In the genomic region with DNA sequence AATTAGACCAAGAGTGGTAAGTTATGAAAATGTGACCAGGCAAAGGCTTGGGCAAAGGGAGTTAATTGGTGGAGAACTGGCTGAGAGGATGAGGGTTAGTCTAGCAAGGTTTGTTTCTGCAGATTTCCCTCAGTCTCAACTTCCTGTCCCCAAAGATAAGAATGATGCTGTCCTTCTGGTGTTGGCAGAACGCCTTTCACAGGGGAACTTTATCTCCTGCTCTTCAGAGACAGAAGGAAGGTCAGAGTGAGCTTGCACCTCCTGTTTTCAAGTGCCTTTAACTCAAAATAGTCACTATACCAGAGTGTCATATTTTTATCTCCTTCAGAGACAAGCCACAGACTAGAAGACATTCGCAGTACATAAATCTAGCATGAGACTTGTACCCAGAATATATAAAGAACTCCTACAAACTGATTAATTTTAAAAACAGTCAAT, we compare ENCODE assay signal across 1 cellular context.
TF ChIP-seq lines count a peak whose summit lies in the region.

No MANE protein-coding gene starts in this region.

TF ChIP-seq in K562, 482 proteins besides CTCF, POLR2A, EP300 and RAD21 (continued from another document and continues in another):
- TF ChIP-seq, protein P1, sequence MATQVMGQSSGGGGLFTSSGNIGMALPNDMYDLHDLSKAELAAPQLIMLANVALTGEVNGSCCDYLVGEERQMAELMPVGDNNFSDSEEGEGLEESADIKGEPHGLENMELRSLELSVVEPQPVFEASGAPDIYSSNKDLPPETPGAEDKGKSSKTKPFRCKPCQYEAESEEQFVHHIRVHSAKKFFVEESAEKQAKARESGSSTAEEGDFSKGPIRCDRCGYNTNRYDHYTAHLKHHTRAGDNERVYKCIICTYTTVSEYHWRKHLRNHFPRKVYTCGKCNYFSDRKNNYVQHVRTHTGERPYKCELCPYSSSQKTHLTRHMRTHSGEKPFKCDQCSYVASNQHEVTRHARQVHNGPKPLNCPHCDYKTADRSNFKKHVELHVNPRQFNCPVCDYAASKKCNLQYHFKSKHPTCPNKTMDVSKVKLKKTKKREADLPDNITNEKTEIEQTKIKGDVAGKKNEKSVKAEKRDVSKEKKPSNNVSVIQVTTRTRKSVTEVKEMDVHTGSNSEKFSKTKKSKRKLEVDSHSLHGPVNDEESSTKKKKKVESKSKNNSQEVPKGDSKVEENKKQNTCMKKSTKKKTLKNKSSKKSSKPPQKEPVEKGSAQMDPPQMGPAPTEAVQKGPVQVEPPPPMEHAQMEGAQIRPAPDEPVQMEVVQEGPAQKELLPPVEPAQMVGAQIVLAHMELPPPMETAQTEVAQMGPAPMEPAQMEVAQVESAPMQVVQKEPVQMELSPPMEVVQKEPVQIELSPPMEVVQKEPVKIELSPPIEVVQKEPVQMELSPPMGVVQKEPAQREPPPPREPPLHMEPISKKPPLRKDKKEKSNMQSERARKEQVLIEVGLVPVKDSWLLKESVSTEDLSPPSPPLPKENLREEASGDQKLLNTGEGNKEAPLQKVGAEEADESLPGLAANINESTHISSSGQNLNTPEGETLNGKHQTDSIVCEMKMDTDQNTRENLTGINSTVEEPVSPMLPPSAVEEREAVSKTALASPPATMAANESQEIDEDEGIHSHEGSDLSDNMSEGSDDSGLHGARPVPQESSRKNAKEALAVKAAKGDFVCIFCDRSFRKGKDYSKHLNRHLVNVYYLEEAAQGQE (CRISPR knock-in tag; IDR thresholded peaks at IDR 0.05; ENCODE audit: low read depth) = no peak
- TF ChIP-seq, protein P2, sequence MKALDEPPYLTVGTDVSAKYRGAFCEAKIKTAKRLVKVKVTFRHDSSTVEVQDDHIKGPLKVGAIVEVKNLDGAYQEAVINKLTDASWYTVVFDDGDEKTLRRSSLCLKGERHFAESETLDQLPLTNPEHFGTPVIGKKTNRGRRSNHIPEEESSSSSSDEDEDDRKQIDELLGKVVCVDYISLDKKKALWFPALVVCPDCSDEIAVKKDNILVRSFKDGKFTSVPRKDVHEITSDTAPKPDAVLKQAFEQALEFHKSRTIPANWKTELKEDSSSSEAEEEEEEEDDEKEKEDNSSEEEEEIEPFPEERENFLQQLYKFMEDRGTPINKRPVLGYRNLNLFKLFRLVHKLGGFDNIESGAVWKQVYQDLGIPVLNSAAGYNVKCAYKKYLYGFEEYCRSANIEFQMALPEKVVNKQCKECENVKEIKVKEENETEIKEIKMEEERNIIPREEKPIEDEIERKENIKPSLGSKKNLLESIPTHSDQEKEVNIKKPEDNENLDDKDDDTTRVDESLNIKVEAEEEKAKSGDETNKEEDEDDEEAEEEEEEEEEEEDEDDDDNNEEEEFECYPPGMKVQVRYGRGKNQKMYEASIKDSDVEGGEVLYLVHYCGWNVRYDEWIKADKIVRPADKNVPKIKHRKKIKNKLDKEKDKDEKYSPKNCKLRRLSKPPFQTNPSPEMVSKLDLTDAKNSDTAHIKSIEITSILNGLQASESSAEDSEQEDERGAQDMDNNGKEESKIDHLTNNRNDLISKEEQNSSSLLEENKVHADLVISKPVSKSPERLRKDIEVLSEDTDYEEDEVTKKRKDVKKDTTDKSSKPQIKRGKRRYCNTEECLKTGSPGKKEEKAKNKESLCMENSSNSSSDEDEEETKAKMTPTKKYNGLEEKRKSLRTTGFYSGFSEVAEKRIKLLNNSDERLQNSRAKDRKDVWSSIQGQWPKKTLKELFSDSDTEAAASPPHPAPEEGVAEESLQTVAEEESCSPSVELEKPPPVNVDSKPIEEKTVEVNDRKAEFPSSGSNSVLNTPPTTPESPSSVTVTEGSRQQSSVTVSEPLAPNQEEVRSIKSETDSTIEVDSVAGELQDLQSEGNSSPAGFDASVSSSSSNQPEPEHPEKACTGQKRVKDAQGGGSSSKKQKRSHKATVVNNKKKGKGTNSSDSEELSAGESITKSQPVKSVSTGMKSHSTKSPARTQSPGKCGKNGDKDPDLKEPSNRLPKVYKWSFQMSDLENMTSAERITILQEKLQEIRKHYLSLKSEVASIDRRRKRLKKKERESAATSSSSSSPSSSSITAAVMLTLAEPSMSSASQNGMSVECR (CRISPR knock-in tag; IDR thresholded peaks at IDR 0.05) = no peak
- TF ChIP-seq NUFIP1 (IDR thresholded peaks at IDR 0.05; ENCODE audit: partially characterized antibody) = no peak
- TF ChIP-seq, protein P3, sequence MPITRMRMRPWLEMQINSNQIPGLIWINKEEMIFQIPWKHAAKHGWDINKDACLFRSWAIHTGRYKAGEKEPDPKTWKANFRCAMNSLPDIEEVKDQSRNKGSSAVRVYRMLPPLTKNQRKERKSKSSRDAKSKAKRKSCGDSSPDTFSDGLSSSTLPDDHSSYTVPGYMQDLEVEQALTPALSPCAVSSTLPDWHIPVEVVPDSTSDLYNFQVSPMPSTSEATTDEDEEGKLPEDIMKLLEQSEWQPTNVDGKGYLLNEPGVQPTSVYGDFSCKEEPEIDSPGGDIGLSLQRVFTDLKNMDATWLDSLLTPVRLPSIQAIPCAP (CRISPR knock-in tag; IDR thresholded peaks at IDR 0.05; ENCODE audit: borderline replicate concordance) = no peak
- TF ChIP-seq ESRRA (IDR thresholded peaks at IDR 0.05; ENCODE audit: borderline replicate concordance, low read depth) = peak; percentile 94
- no peak for TF ChIP-seq ZNF707 (CRISPR knock-in tag; conservative IDR thresholded peaks at IDR 0.05)
- TF ChIP-seq, protein P4, sequence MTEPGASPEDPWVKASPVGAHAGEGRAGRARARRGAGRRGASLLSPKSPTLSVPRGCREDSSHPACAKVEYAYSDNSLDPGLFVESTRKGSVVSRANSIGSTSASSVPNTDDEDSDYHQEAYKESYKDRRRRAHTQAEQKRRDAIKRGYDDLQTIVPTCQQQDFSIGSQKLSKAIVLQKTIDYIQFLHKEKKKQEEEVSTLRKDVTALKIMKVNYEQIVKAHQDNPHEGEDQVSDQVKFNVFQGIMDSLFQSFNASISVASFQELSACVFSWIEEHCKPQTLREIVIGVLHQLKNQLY (CRISPR knock-in tag; conservative IDR thresholded peaks at IDR 0.05) = no peak
- peak; percentile 72; the same call in 1 of the 2 replicates for TF ChIP-seq SMARCC2 (IDR thresholded peaks at IDR 0.05; ENCODE audit: low read depth)
- TF ChIP-seq HDAC6 (IDR thresholded peaks at IDR 0.05; ENCODE audit: low read depth, low read length) = no peak
- TF ChIP-seq RBBP5 (IDR thresholded peaks at IDR 0.05; ENCODE audit: borderline replicate concordance, insufficient read depth, low read length, poor library complexity, severe bottlenecking) = no peak
- TF ChIP-seq POLR2H (tag; IDR thresholded peaks at IDR 0.05; ENCODE audit: low read depth) = no peak
- peak in 1 of 2 experiments; percentile 84; a peak in 2 of 4 replicates for TF ChIP-seq HDAC1 (IDR thresholded peaks at IDR 0.05)
- TF ChIP-seq PRMT5 (CRISPR knock-in tag; IDR thresholded peaks at IDR 0.05) = no peak
- no peak for TF ChIP-seq NR3C1 (CRISPR knock-in tag; IDR thresholded peaks at IDR 0.05)
- TF ChIP-seq FOXA3 (CRISPR knock-in tag; conservative IDR thresholded peaks at IDR 0.05 in 1 of 2, IDR thresholded peaks at IDR 0.05 in 1 of 2) = no peak
- TF ChIP-seq, protein P5, sequence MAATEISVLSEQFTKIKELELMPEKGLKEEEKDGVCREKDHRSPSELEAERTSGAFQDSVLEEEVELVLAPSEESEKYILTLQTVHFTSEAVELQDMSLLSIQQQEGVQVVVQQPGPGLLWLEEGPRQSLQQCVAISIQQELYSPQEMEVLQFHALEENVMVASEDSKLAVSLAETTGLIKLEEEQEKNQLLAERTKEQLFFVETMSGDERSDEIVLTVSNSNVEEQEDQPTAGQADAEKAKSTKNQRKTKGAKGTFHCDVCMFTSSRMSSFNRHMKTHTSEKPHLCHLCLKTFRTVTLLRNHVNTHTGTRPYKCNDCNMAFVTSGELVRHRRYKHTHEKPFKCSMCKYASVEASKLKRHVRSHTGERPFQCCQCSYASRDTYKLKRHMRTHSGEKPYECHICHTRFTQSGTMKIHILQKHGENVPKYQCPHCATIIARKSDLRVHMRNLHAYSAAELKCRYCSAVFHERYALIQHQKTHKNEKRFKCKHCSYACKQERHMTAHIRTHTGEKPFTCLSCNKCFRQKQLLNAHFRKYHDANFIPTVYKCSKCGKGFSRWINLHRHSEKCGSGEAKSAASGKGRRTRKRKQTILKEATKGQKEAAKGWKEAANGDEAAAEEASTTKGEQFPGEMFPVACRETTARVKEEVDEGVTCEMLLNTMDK (IDR thresholded peaks at IDR 0.05; ENCODE audit: borderline replicate concordance, insufficient read depth, low read depth, low read length, poor library complexity, severe bottlenecking) = no peak
- no peak for TF ChIP-seq ZNF347 (CRISPR knock-in tag; IDR thresholded peaks at IDR 0.05; ENCODE audit: low read depth)
- TF ChIP-seq PHB (CRISPR knock-in tag; IDR thresholded peaks at IDR 0.05) = no peak
- TF ChIP-seq, protein P6, sequence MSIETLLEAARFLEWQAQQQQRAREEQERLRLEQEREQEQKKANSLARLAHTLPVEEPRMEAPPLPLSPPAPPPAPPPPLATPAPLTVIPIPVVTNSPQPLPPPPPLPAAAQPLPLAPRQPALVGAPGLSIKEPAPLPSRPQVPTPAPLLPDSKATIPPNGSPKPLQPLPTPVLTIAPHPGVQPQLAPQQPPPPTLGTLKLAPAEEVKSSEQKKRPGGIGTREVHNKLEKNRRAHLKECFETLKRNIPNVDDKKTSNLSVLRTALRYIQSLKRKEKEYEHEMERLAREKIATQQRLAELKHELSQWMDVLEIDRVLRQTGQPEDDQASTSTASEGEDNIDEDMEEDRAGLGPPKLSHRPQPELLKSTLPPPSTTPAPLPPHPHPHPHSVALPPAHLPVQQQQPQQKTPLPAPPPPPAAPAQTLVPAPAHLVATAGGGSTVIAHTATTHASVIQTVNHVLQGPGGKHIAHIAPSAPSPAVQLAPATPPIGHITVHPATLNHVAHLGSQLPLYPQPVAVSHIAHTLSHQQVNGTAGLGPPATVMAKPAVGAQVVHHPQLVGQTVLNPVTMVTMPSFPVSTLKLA (conservative IDR thresholded peaks at IDR 0.05) = peak in 1 of 2 experiments; percentile 34; a peak in 1 of 4 replicates
- TF ChIP-seq ZNF224 (CRISPR knock-in tag; IDR thresholded peaks at IDR 0.05) = no peak
- peak in 1 of 2 experiments; percentile 84; a peak in 1 of 3 replicates for TF ChIP-seq CBX3 (IDR thresholded peaks at IDR 0.05; ENCODE audit: borderline replicate concordance in 1 of 2, low read length in 2 of 2)
- TF ChIP-seq NRF1 (conservative IDR thresholded peaks at IDR 0.05 in 1 of 2, IDR thresholded peaks at IDR 0.05 in 1 of 2) = no peak
- no peak for TF ChIP-seq ZNF23 (CRISPR knock-in tag; IDR thresholded peaks at IDR 0.05)
- no peak for TF ChIP-seq ZNF830 (CRISPR knock-in tag; IDR thresholded peaks at IDR 0.05)
- TF ChIP-seq ARHGAP35 (IDR thresholded peaks at IDR 0.05; ENCODE audit: partially characterized antibody) = no peak
- TF ChIP-seq, protein P7, sequence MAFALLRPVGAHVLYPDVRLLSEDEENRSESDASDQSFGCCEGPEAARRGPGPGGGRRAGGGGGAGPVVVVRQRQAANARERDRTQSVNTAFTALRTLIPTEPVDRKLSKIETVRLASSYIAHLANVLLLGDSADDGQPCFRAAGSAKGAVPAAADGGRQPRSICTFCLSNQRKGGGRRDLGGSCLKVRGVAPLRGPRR (CRISPR knock-in tag; IDR thresholded peaks at IDR 0.05) = no peak
- TF ChIP-seq ZNF140 (CRISPR knock-in tag; IDR thresholded peaks at IDR 0.05) = no peak
- TF ChIP-seq MCM7 (IDR thresholded peaks at IDR 0.05) = no peak
- peak; percentile 82 for TF ChIP-seq MTA2 (IDR thresholded peaks at IDR 0.05; ENCODE audit: low read depth)
- TF ChIP-seq, protein P8, sequence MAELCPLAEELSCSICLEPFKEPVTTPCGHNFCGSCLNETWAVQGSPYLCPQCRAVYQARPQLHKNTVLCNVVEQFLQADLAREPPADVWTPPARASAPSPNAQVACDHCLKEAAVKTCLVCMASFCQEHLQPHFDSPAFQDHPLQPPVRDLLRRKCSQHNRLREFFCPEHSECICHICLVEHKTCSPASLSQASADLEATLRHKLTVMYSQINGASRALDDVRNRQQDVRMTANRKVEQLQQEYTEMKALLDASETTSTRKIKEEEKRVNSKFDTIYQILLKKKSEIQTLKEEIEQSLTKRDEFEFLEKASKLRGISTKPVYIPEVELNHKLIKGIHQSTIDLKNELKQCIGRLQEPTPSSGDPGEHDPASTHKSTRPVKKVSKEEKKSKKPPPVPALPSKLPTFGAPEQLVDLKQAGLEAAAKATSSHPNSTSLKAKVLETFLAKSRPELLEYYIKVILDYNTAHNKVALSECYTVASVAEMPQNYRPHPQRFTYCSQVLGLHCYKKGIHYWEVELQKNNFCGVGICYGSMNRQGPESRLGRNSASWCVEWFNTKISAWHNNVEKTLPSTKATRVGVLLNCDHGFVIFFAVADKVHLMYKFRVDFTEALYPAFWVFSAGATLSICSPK (IDR thresholded peaks at IDR 0.05; ENCODE audit: borderline replicate concordance) = no peak
- TF ChIP-seq, protein P9, sequence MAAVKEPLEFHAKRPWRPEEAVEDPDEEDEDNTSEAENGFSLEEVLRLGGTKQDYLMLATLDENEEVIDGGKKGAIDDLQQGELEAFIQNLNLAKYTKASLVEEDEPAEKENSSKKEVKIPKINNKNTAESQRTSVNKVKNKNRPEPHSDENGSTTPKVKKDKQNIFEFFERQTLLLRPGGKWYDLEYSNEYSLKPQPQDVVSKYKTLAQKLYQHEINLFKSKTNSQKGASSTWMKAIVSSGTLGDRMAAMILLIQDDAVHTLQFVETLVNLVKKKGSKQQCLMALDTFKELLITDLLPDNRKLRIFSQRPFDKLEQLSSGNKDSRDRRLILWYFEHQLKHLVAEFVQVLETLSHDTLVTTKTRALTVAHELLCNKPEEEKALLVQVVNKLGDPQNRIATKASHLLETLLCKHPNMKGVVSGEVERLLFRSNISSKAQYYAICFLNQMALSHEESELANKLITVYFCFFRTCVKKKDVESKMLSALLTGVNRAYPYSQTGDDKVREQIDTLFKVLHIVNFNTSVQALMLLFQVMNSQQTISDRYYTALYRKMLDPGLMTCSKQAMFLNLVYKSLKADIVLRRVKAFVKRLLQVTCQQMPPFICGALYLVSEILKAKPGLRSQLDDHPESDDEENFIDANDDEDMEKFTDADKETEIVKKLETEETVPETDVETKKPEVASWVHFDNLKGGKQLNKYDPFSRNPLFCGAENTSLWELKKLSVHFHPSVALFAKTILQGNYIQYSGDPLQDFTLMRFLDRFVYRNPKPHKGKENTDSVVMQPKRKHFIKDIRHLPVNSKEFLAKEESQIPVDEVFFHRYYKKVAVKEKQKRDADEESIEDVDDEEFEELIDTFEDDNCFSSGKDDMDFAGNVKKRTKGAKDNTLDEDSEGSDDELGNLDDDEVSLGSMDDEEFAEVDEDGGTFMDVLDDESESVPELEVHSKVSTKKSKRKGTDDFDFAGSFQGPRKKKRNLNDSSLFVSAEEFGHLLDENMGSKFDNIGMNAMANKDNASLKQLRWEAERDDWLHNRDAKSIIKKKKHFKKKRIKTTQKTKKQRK (IDR thresholded peaks at IDR 0.05; ENCODE audit: borderline replicate concordance, low read depth, low read length) = no peak
- TF ChIP-seq ZNF217 (CRISPR knock-in tag; IDR thresholded peaks at IDR 0.05) = no peak
- no peak for TF ChIP-seq BRCA1 (IDR thresholded peaks at IDR 0.05)
- no peak for TF ChIP-seq BRCA1 (CRISPR knock-in tag; IDR thresholded peaks at IDR 0.05)
- TF ChIP-seq MYBL2 (IDR thresholded peaks at IDR 0.05; ENCODE audit: low read depth) = no peak
- TF ChIP-seq MYBL2 (CRISPR knock-in tag; IDR thresholded peaks at IDR 0.05; ENCODE audit: borderline replicate concordance) = no peak
- TF ChIP-seq, protein P10, sequence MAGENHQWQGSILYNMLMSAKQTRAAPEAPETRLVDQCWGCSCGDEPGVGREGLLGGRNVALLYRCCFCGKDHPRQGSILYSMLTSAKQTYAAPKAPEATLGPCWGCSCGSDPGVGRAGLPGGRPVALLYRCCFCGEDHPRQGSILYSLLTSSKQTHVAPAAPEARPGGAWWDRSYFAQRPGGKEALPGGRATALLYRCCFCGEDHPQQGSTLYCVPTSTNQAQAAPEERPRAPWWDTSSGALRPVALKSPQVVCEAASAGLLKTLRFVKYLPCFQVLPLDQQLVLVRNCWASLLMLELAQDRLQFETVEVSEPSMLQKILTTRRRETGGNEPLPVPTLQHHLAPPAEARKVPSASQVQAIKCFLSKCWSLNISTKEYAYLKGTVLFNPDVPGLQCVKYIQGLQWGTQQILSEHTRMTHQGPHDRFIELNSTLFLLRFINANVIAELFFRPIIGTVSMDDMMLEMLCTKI (IDR thresholded peaks at IDR 0.05; ENCODE audit: partially characterized antibody) = no peak
- TF ChIP-seq POU5F1 (IDR thresholded peaks at IDR 0.05; ENCODE audit: borderline replicate concordance, low read depth, low read length, partially characterized antibody) = no peak
